25 cellular contexts compared by ENCODE assay signal in the genomic region with DNA sequence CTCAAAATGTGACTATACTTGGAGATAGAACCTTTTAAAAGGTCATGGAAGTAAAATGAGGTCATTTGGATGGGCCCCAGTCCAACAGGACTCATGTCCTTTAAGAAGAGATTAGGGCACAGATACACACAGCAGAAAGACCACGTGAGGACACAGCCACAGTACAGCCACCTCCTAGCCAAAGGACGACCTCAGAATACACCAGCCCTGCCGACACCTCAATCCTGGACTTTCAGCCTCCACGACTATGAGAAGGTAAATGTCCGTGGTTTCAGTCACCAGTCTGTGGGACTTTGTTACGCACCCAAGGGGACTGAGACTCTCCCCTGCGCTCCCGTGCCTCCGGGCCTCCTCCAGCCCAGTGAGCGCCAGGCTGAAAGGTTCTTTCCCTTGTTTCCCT. TPM values are rescaled to one million over a fixed set of nuclear protein-coding genes. Genes with fewer than 3 reads are reported as not detected.
DNase-seq lines count a peak whose midpoint lies in the region; ATAC-seq, FAIRE-seq and TF ChIP-seq lines count a peak whose summit lies in the region.
"Had no signal": no experiment of that assay in that cellular context is flagged by ENCODE, and none has a peak within 500 bp of the region (broad histone marks: within the 10 kb centered on the region; RNA-seq: fewer than 3 reads in every experiment).

No MANE protein-coding gene starts in this region.

- H3K4me3 ChIP-seq in heart right ventricle, result no peak overlapping the region
- no peak overlapping the region for H3K4me3 ChIP-seq in H1 (ENCODE audit: extremely low read depth in 1 of 4, insufficient read depth in 2 of 4, low read depth in 3 of 4, low read length in 4 of 4)
- H3K4me3 ChIP-seq in upper lobe of right lung, result no peak overlapping the region
- H3K4me3 ChIP-seq: A549, BLaER1, Peyer's patch, SK-N-MC had no signal

- H4K91ac ChIP-seq in H1 (replicated peaks; ENCODE audit: insufficient read length, low read length), result no peak overlapping the region

- no peak for TF ChIP-seq POLR2A in H1 (IDR thresholded peaks at IDR 0.05; ENCODE audit: control extremely low read depth in 1 of 2, low read depth in 2 of 2, low read length in 2 of 2)

- H4K5ac ChIP-seq in H1 (ENCODE audit: insufficient read length, low read depth, low read length), result no peak overlapping the region

- H2BK120ac ChIP-seq in H1 (replicated peaks; ENCODE audit: low read depth, low read length), result no peak overlapping the region

- WGBS in heart right ventricle, 2 donors, result 90 to 92% methylated on average over 10 of the region's 10 CpGs
- WGBS in H1 (ENCODE audit: extremely low coverage in 1 of 2, insufficient coverage in 1 of 2, insufficient read length in 1 of 2, insufficient replicate concordance in 2 of 2, low coverage in 1 of 2, low lambda C conversion rate in 2 of 2, missing lambda C conversion rate in 1 of 2), 2 experiments, result 97% methylated on average over 9 of the region's 10 CpGs; no CpG with 5 or more reads in 1 of the 2 experiments

- no peak for ATAC-seq in heart right ventricle
- no peak for ATAC-seq in upper lobe of right lung
- ATAC-seq: A549; CD8-positive, alpha-beta T cell; Right ventricle myocardium inferior had no signal

- no peak overlapping the region for H3K14ac ChIP-seq in H1 (ENCODE audit: insufficient read length)

- no peak overlapping the region for H3K4me2 ChIP-seq in H1 (ENCODE audit: insufficient read depth in 1 of 2, low read depth in 2 of 2, low read length in 2 of 2)
- H3K4me2 ChIP-seq: A549, BLaER1 had no signal

- peak overlapping the region; percentile 39 for H4K8ac ChIP-seq in H1 (ENCODE audit: extremely low read depth, insufficient read depth, low read length)

- no peak overlapping the region for H2AK5ac ChIP-seq in H1 (ENCODE audit: low read depth, low read length)

- H2BK15ac ChIP-seq in H1 (ENCODE audit: low read length), result no peak overlapping the region

- no peak overlapping the region; a peak in 1 of 7 replicates for H3K9ac ChIP-seq in H1 (replicated peaks in 1 of 4; ENCODE audit: extremely low read depth in 1 of 4, low read depth in 3 of 4, low read length in 3 of 4)
- H3K9ac ChIP-seq: BLaER1 had no signal

- no peak overlapping the region for H3K4ac ChIP-seq in H1 (replicated peaks; ENCODE audit: insufficient read length, low read depth, low read length)

- H3K27me3 ChIP-seq in heart right ventricle (no peaks in the 10 kb centered on the region), H1 (replicated peaks in 1 of 4; ENCODE audit: control insufficient read depth in 3 of 4, extremely low read depth in 1 of 4, insufficient read depth in 3 of 4, low read length in 3 of 4) (no peaks in the 10 kb centered on the region), upper lobe of right lung (no peaks in the 10 kb centered on the region)
- H3K27me3 ChIP-seq: BLaER1, Peyer's patch had no signal

- H2BK5ac ChIP-seq in H1 (ENCODE audit: low read depth, low read length), result no peak overlapping the region

- H3K36me3 ChIP-seq in heart right ventricle, result no peaks in the 10 kb centered on the region
- no peaks in the 10 kb centered on the region for H3K36me3 ChIP-seq in H1 (ENCODE audit: control insufficient read depth in 2 of 4, insufficient read depth in 4 of 4, low read length in 3 of 4)
- no peaks in the 10 kb centered on the region for H3K36me3 ChIP-seq in upper lobe of right lung
- H3K36me3 ChIP-seq: BLaER1, Peyer's patch had no signal

- peaks cover 0 to 3% of the 10 kb centered on the region in 2 experiments for H4K20me1 ChIP-seq in H1 (replicated peaks in 1 of 2; ENCODE audit: control insufficient read depth in 1 of 2, insufficient read depth in 2 of 2, low read length in 2 of 2)
- H4K20me1 ChIP-seq: BLaER1 had no signal

- no peaks in the 10 kb centered on the region for H3K79me2 ChIP-seq in H1 (ENCODE audit: control insufficient read depth in 1 of 2, insufficient read depth in 2 of 2, low read length in 2 of 2)

- H3K23ac ChIP-seq in H1 (ENCODE audit: insufficient read length), result no peak overlapping the region

- no peak overlapping the region for H3K56ac ChIP-seq in H1 (replicated peaks; ENCODE audit: insufficient read length, low read depth, low read length)

- CTCF ChIA-PET in H1 (lab: Charles Lee; ENCODE audit: partially characterized antibody), result interaction anchor here (1.6 to 1.8 kb wide), 2 partner anchors 29 to 137 kb away, joined by 5 to 9 read pairs; no protein-coding TSS in a partner anchor

- no peak overlapping the region for H2AFZ ChIP-seq in H1 (ENCODE audit: low read length)

- DNase-seq in cardiac septum (ENCODE audit: low spot score), result peak; percentile 10
- no peak for DNase-seq in heart right ventricle
- DNase-seq in H1 (ENCODE audit: low read depth in 1 of 2, low spot score in 2 of 2), result no peak
- DNase-seq in mesenteric fat pad (ENCODE audit: low spot score), result peak; percentile 20
- peak; percentile 23 for DNase-seq in upper lobe of right lung
- no peak for DNase-seq in activated gamma-delta T cell (lab: John Stamatoyannopoulos, UW)
- DNase-seq in stimulated activated CD4-positive, alpha-beta T cell treated with anti-CD3 and anti-CD28 coated beads, Interleukin-4, amount 100 ng/mL, for 24 hours, result no peak
- no peak for DNase-seq in GF-D8 (lab: John Stamatoyannopoulos, UW)
- DNase-seq: DMS53; EL; NCI-H1105; NCI-H2081; NCI-H2171 treated with DMSO at 0.1 percent for 48 hours; NCI-H446; NCI-H748 treated with DMSO at 0.1 percent for 48 hours; NK-92 treated with Interleukin-12 subunit alpha and Interleukin-12 subunit beta, amount 100 ng/mL, for 24 hours had no signal

- no peak for TF ChIP-seq RAD21 in H1 (IDR thresholded peaks at IDR 0.05 in 1 of 2, conservative IDR thresholded peaks at IDR 0.05 in 1 of 2; ENCODE audit: low read depth in 2 of 2, low read length in 2 of 2)

- H3K18ac ChIP-seq in H1 (ENCODE audit: extremely low read depth, low read length), result no peak overlapping the region

- TF ChIP-seq EP300 in H1 (IDR thresholded peaks at IDR 0.05; ENCODE audit: borderline replicate concordance in 1 of 2, low read depth in 2 of 2, low read length in 2 of 2), result no peak

- POLR2A ChIA-PET in H1 (lab: Charles Lee; ENCODE audit: partially characterized antibody), result no interaction called here

- no peak for TF ChIP-seq CTCF in heart right ventricle (IDR thresholded peaks at IDR 0.05)
- no peak for TF ChIP-seq CTCF in H1 (IDR thresholded peaks at IDR 0.05; ENCODE audit: control extremely low read depth in 1 of 3, insufficient read depth in 1 of 3, low read depth in 1 of 3, low read length in 3 of 3)
- no peak for TF ChIP-seq CTCF in upper lobe of right lung (IDR thresholded peaks at IDR 0.05)

- H3K79me1 ChIP-seq in H1 (ENCODE audit: low read depth, low read length), result no peaks in the 10 kb centered on the region

- H3K27ac ChIP-seq in heart right ventricle (no peak overlapping the region), H1 (ENCODE audit: low read depth, low read length) (no peak overlapping the region), upper lobe of right lung (no peak overlapping the region)
- H3K27ac ChIP-seq: BLaER1, SK-N-MC had no signal

- no peak for FAIRE-seq in H1 (lab: Jason Lieb, UNC)
- FAIRE-seq: A549, GM12892, GM18507, H54 had no signal

- intact Hi-C loops in cardiac septum (cut with DNase I) (no loop called here), heart right ventricle (cut with DNase I) (loop anchor here in 1 of 10 donors (5.0 kb wide), 1 partner anchor 135 kb away; no protein-coding TSS in a partner anchor), upper lobe of right lung (cut with DNase I) (loop anchor here (5.0 kb wide), 1 partner anchor 135 kb away; no protein-coding TSS in a partner anchor)

- peaks cover 0 to 8% (median 0%) of the 10 kb centered on the region in 9 donors for H3K4me1 ChIP-seq in heart right ventricle
- H3K4me1 ChIP-seq in H1 (replicated peaks in 1 of 4; ENCODE audit: control insufficient read depth in 3 of 4, insufficient read depth in 4 of 4, low read length in 3 of 4), result peaks cover 0 to 2% (median 0%) of the 10 kb centered on the region in 4 experiments; a peak in 1 of 7 replicates
- H3K4me1 ChIP-seq in upper lobe of right lung, result peaks cover 16% of the 10 kb centered on the region

- H2BK12ac ChIP-seq in H1 (ENCODE audit: low read depth, low read length), result no peak overlapping the region

- 0 out of 2 replicates have a peak, but pooled peaks cover 3% of the 10 kb centered on the region for H3K23me2 ChIP-seq in H1 (ENCODE audit: low read depth, low read length)

- no peak overlapping the region for H2BK20ac ChIP-seq in H1 (ENCODE audit: low read length)

- H3K9me3 ChIP-seq in heart right ventricle, result no peaks in the 10 kb centered on the region
- H3K9me3 ChIP-seq in H1 (ENCODE audit: insufficient read depth in 2 of 2, low read depth in 1 of 2, low read length in 1 of 2), result no peaks in the 10 kb centered on the region
- H3K9me3 ChIP-seq in upper lobe of right lung, result no peaks in the 10 kb centered on the region
- H3K9me3 ChIP-seq: A549, BLaER1, Peyer's patch had no signal

TF ChIP-seq in H1, 55 proteins besides CTCF, POLR2A, EP300 and RAD21 (continues in another document):
- TF ChIP-seq JUN (IDR thresholded peaks at IDR 0.05; ENCODE audit: low read depth, low read length), result no peak
- TF ChIP-seq TEAD4 (IDR thresholded peaks at IDR 0.05; ENCODE audit: low read depth, low read length), result no peak

RNA-seq across cellular contexts. Expression of a gene that starts 30.2 kb away (rescaled TPM):
- total RNA-seq in cardiac septum (21.6 TPM), heart right ventricle (10 to 100 TPM; 15.8 to 49.2 (median 22.8) TPM), mesenteric fat pad (45.3 TPM), upper lobe of right lung (160 TPM)
- polyA plus RNA-seq in heart right ventricle (10 to 100 TPM; 31.8 to 46.4 TPM), H1 (2011; rRNA removed) (5.8 and 11.5 TPM in 2 replicates)
- 8.6 and 8.7 TPM in 2 replicates for total RNA-seq in H1 (2021; fragmentation: NEBNext Ultra II Directional; extraction: Animal tissue kit (Norgen Biotek cat#: 25700))
- 5.9 TPM for polyA plus RNA-seq in H1 (2011; cell fraction: cytosol; rRNA removed)
- polyA plus RNA-seq in H1 (2011; cell fraction: nucleus; rRNA removed), result 9.7 TPM
- polyA plus RNA-seq in H1 (2012, experiment 1 of 2), result 4.4 to 8.2 TPM (median 6.6 TPM) in 4 replicates
- polyA plus RNA-seq in H1 (2012, experiment 2 of 2), result 6.9 TPM
- 7.8 TPM for polyA plus RNA-seq in H1 (2013, experiment 1 of 2)
- polyA plus RNA-seq in H1 (2013, experiment 2 of 2), result 8.1 TPM
- polyA minus RNA-seq in H1 (2011; rRNA and poly(A)+ RNA removed), result 2.1 and 2.6 TPM in 2 replicates
- polyA minus RNA-seq in H1 (2011; cell fraction: cytosol; rRNA and poly(A)+ RNA removed), result 4.3 TPM
- 3.9 TPM for polyA minus RNA-seq in H1 (2011; cell fraction: nucleus; rRNA and poly(A)+ RNA removed)

Comparison
In these comparisons a context has a peak if more than half of its experiments do, and no peak if none do; other contexts are left out.
1. DNase-seq: peak in cardiac septum (single experiment), mesenteric fat pad (single experiment) and upper lobe of right lung (single experiment); none in heart right ventricle (0 of 2), H1 (0 of 2), activated gamma-delta T cell (single experiment), stimulated activated CD4-positive, alpha-beta T cell treated with anti-CD3 and anti-CD28 coated beads, Interleukin-4, amount 100 ng/mL, for 24 hours (single experiment) and GF-D8 (single experiment).